Comparison of ENCODE assay signal across 9 cellular contexts in genomic region chr1:169102567-169102966, GRCh38. TPM values are rescaled to one million over a fixed set of nuclear protein-coding genes. Genes with fewer than 3 reads are reported as not detected.
DNase-seq lines count a peak whose midpoint lies in the region; ATAC-seq, FAIRE-seq and TF ChIP-seq lines count a peak whose summit lies in the region.
"Had no signal": no experiment of that assay in that cellular context is flagged by ENCODE, and none has a peak within 500 bp of the region (broad histone marks: within the 10 kb centered on the region; RNA-seq: fewer than 3 reads in every experiment).

No MANE protein-coding gene starts in this region.

- DNase-seq in AG08395 (ENCODE audit: low spot score) (peak; percentile 75), NCI-H2029 (lab: John Stamatoyannopoulos, UW) (peak; percentile 50), bronchial epithelial cell (ENCODE audit: low read depth) (peak; percentile 64), NCI-H82 (lab: John Stamatoyannopoulos, UW) (no peak), SW 1271 (lab: John Stamatoyannopoulos, UW) (no peak)
- no peak for DNase-seq in central memory CD4-positive, alpha-beta T cell
- DNase-seq: DND-41 had no signal

- no peak for FAIRE-seq in bronchial epithelial cell (lab: Jason Lieb, UNC)

- ATAC-seq in HG03108 (IDR thresholded peaks at IDR 0.05; ENCODE audit: unreplicated experiment), result no peak

- no peaks in the 10 kb centered on the region for H3K27me3 ChIP-seq in bronchial epithelial cell (ENCODE audit: control insufficient read depth, insufficient read depth, low read length)

- peaks cover 33% of the 10 kb centered on the region for H3K4me1 ChIP-seq in mesodermal cell (ENCODE audit: control insufficient read depth, insufficient read depth, low read length, poor library complexity, severe bottlenecking)

- no peak overlapping the region for H3K4me3 ChIP-seq in bronchial epithelial cell (ENCODE audit: low read depth, low read length)
- no peak overlapping the region for H3K4me3 ChIP-seq in mesodermal cell (ENCODE audit: extremely low read depth, insufficient read depth, low read length, poor library complexity, severe bottlenecking)

- TF ChIP-seq CTCF in bronchial epithelial cell (IDR thresholded peaks at IDR 0.05; ENCODE audit: insufficient read depth, low read length, severe bottlenecking), result no peak

- H3K36me3 ChIP-seq in bronchial epithelial cell (ENCODE audit: control insufficient read depth, insufficient read depth, low read length), result no peaks in the 10 kb centered on the region
- no peaks in the 10 kb centered on the region for H3K36me3 ChIP-seq in mesodermal cell (ENCODE audit: control insufficient read depth, insufficient read depth, low read length)

- no peaks in the 10 kb centered on the region for H3K9me3 ChIP-seq in mesodermal cell (ENCODE audit: control insufficient read depth, low read length)

- 48 to 78% methylated on average over 1 to 3 of the region's 4 CpGs for WGBS in mesodermal cell (ENCODE audit: insufficient coverage in 2 of 2), 2 experiments

- peak overlapping the region; percentile 55 for H3K27ac ChIP-seq in mesodermal cell (ENCODE audit: low read depth, low read length, severe bottlenecking)

RNA-seq across cellular contexts. Expression of gene ATP1B1, which starts 3.9 kb away (rescaled TPM):
- 49.0 and 79.4 TPM in 2 replicates for total RNA-seq in bronchial epithelial cell
- polyA plus RNA-seq in mesodermal cell (2013, experiment 1 of 2), result 110 TPM
- polyA plus RNA-seq in mesodermal cell (2013, experiment 2 of 2), result 121 TPM

Comparison
In these comparisons a context has a peak if more than half of its experiments do, and no peak if none do; other contexts are left out.
1. DNase-seq: peak in AG08395 (single experiment), NCI-H2029 (single experiment) and bronchial epithelial cell (single experiment); none in NCI-H82 (single experiment), central memory CD4-positive, alpha-beta T cell (single experiment) and SW 1271 (0 of 2).